In the genomic region with DNA sequence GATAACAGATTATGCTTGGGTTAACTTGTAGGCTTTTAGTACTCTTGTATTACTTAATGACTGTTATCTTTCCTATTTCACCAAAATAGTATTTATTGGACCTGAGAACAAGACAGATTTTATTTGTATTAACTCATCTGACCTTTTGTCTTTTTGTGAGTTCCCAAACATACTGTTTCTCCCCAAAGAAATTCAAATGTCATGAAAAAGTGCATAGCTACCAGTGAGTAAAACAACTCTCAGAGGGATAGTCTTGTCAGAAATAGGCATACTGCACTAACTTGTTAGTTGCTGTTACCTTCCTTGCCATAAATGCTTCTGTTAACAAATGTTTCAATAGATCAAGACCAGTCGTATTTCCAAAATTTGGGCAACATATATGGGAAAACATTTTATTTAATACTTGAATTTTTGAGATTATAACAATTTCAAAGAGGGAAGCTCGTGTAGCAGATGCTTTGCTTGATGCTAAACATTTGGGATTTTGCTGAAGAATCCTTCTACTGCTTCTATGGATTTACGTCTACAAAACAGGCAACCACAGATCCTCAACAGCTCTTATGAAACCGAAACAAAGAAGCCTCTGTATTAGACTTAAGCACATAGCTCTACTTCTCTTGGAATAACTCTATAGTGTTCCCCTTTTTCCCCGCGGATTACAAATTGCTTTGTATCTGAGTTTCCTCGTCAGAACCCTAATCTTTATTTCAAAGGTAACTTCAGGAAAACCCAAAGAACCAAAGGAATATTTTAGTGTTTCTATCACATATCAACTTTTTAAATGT, we compare ENCODE assay signal across 19 cellular contexts.
DNase-seq lines count a peak whose midpoint lies in the region; ATAC-seq and TF ChIP-seq lines count a peak whose summit lies in the region.
"Had no signal": no experiment of that assay in that cellular context is flagged by ENCODE, and none has a peak within 500 bp of the region (broad histone marks: within the 10 kb centered on the region; RNA-seq: fewer than 3 reads in every experiment).

No MANE protein-coding gene starts in this region.

- H3K9me3 ChIP-seq in upper lobe of right lung = no peaks in the 10 kb centered on the region
- H3K9me3 ChIP-seq: ovary, thyroid gland had no signal

- H3K4me3 ChIP-seq in choroid plexus epithelial cell (ENCODE audit: low read depth, low read length) (no peak overlapping the region), upper lobe of right lung (peak overlapping the region; percentile 1)
- H3K4me3 ChIP-seq: BLaER1, left ventricle myocardium inferior, ovary, smooth muscle cell, thyroid gland had no signal

- H3K27ac ChIP-seq in upper lobe of right lung = no peak overlapping the region
- H3K27ac ChIP-seq: BLaER1, left ventricle myocardium inferior, ovary, thyroid gland had no signal

- ATAC-seq in GM19452 (IDR thresholded peaks at IDR 0.05; ENCODE audit: unreplicated experiment) (peak; percentile 61), upper lobe of right lung (peak; percentile 70)
- ATAC-seq: PC-3, WTC11 had no signal

- H3K36me3 ChIP-seq in upper lobe of right lung = no peaks in the 10 kb centered on the region
- H3K36me3 ChIP-seq: BLaER1, left ventricle myocardium inferior, ovary, thyroid gland had no signal

- TF ChIP-seq CTCF in choroid plexus epithelial cell (conservative IDR thresholded peaks at IDR 0.05; ENCODE audit: low read depth, low read length) (no peak), upper lobe of right lung (IDR thresholded peaks at IDR 0.05) (no peak)

- intact Hi-C loops in upper lobe of right lung (cut with DNase I) = no loop called here

- DNase-seq in HT1080 (ENCODE audit: low read depth) (peak; percentile 29), choroid plexus epithelial cell (ENCODE audit: low read depth) (peak; percentile 72), upper lobe of right lung (no peak), NCI-H128 (lab: John Stamatoyannopoulos, UW; ENCODE audit: unreplicated experiment) (no peak), mesenteric fat pad (ENCODE audit: low spot score) (no peak), kidney tubule cell (ENCODE audit: low spot score) (no peak)
- DNase-seq: activated CD8-positive, alpha-beta memory T cell treated with anti-CD3 and anti-CD28 coated beads for 24 hours; caudate nucleus; endodermal cell; left ventricle myocardium inferior; NCI-H2029; NCI-H510A treated with DMSO at 0.1 percent for 48 hours; ovary; PC-3; thyroid gland had no signal

- H3K4me1 ChIP-seq in upper lobe of right lung = no peaks in the 10 kb centered on the region
- H3K4me1 ChIP-seq: BLaER1, left ventricle myocardium inferior, thyroid gland had no signal

- H3K27me3 ChIP-seq in upper lobe of right lung = no peaks in the 10 kb centered on the region
- H3K27me3 ChIP-seq: BLaER1, ovary, thyroid gland had no signal

Comparison
In these comparisons a context has a peak if more than half of its experiments do, and no peak if none do; other contexts are left out.
1. DNase-seq: peak in HT1080 (single experiment) and choroid plexus epithelial cell (single experiment); none in upper lobe of right lung (single experiment), NCI-H128 (single experiment), mesenteric fat pad (single experiment) and kidney tubule cell (single experiment).